ENCODE assay signal across 18 cellular contexts in genomic region chr7:43703573-43703972, GRCh38. TPM values are rescaled to one million over a fixed set of nuclear protein-coding genes. Genes with fewer than 3 reads are reported as not detected.
A peak's percentile ranks its signal among the peaks of the same experiment; 100 is the strongest.
DNase-seq lines count a peak whose midpoint lies in the region; ATAC-seq and TF ChIP-seq lines count a peak whose summit lies in the region.
"Had no signal": no experiment of that assay in that cellular context is flagged by ENCODE, and none has a peak within 500 bp of the region (broad histone marks: within the 10 kb centered on the region; RNA-seq: fewer than 3 reads in every experiment).

No MANE protein-coding gene starts in this region.

- no peaks in the 10 kb centered on the region; the same call in 1 of the 2 replicates for H3K36me3 ChIP-seq in MM.1S (replicated peaks; ENCODE audit: insufficient read depth, low read length)
- H3K36me3 ChIP-seq: HAP-1 had no signal

- DNase-seq in natural killer cell treated with Interleukin-12 subunit alpha and Interleukin-12 subunit beta and Interleukin-15 and Interleukin-18, amount 100 ng/mL, for 72 hours (ENCODE audit: low spot score), result no peak
- no peak for DNase-seq in natural killer cell
- DNase-seq in MM.1S, result no peak
- DNase-seq in effector memory CD8-positive, alpha-beta T cell, result no peak
- DNase-seq in GM13976 (ENCODE audit: low spot score), result no peak
- DNase-seq in posterior vena cava (ENCODE audit: low spot score), result no peak
- DNase-seq: CD4-positive, CD25-positive, alpha-beta regulatory T cell; CD8-positive, alpha-beta T cell; DMS 273 treated with DMSO at 0.1 percent for 48 hours; DMS79; EL; GDM1; GOT3 had no signal

- peak overlapping the region; percentile 35 for H3K4me3 Mint-ChIP-seq in natural killer cell treated with Interleukin-12 subunit alpha and Interleukin-12 subunit beta and Interleukin-15 and Interleukin-18, amount 100 ng/mL, for 72 hours
- no peak overlapping the region for H3K4me3 Mint-ChIP-seq in natural killer cell
- no peak overlapping the region for H3K4me3 Mint-ChIP-seq in effector memory CD8-positive, alpha-beta T cell
- H3K4me3 Mint-ChIP-seq: B cell; CD4-positive, CD25-positive, alpha-beta regulatory T cell; CD8-positive, alpha-beta T cell had no signal

- H4K20me1 ChIP-seq in MM.1S (ENCODE audit: insufficient read depth, low read length), result no peaks in the 10 kb centered on the region; the same call in 1 of the 2 replicates

- H3K9ac ChIP-seq in MM.1S (ENCODE audit: low read length), result no peak overlapping the region
- H3K9ac ChIP-seq: BLaER1 had no signal

- H3K27me3 Mint-ChIP-seq in natural killer cell treated with Interleukin-12 subunit alpha and Interleukin-12 subunit beta and Interleukin-15 and Interleukin-18, amount 100 ng/mL, for 72 hours, result no peaks in the 10 kb centered on the region
- no peaks in the 10 kb centered on the region for H3K27me3 Mint-ChIP-seq in natural killer cell (ENCODE audit: low read depth in 2 of 2)
- H3K27me3 Mint-ChIP-seq in effector memory CD8-positive, alpha-beta T cell, result no peaks in the 10 kb centered on the region
- H3K27me3 Mint-ChIP-seq: B cell; CD4-positive, CD25-positive, alpha-beta regulatory T cell had no signal

- peaks cover 13% of the 10 kb centered on the region for H3K36me3 Mint-ChIP-seq in natural killer cell treated with Interleukin-12 subunit alpha and Interleukin-12 subunit beta and Interleukin-15 and Interleukin-18, amount 100 ng/mL, for 72 hours
- no peaks in the 10 kb centered on the region for H3K36me3 Mint-ChIP-seq in natural killer cell
- H3K36me3 Mint-ChIP-seq in effector memory CD8-positive, alpha-beta T cell (ENCODE audit: insufficient read depth), result peaks cover 4% of the 10 kb centered on the region

- no peak overlapping the region for H3K27ac Mint-ChIP-seq in natural killer cell treated with Interleukin-12 subunit alpha and Interleukin-12 subunit beta and Interleukin-15 and Interleukin-18, amount 100 ng/mL, for 72 hours
- H3K27ac Mint-ChIP-seq in natural killer cell, result no peak overlapping the region
- peak overlapping the region; percentile 17 to 21 for H3K27ac Mint-ChIP-seq in effector memory CD8-positive, alpha-beta T cell
- H3K27ac Mint-ChIP-seq: CD8-positive, alpha-beta T cell had no signal

- no peak for TF ChIP-seq CTCF in natural killer cell (IDR thresholded peaks at IDR 0.05)
- TF ChIP-seq CTCF in MM.1S (IDR thresholded peaks at IDR 0.05; ENCODE audit: low read length), result no peak
- no peak for TF ChIP-seq CTCF in GM13976 (IDR thresholded peaks at IDR 0.05; ENCODE audit: borderline replicate concordance, control extremely low read depth, extremely low read depth, insufficient read depth, missing control alignments)

- peaks cover 38% of the 10 kb centered on the region in 2 donors for H3K4me1 Mint-ChIP-seq in natural killer cell treated with Interleukin-12 subunit alpha and Interleukin-12 subunit beta and Interleukin-15 and Interleukin-18, amount 100 ng/mL, for 72 hours (ENCODE audit: low read depth in 2 of 2)
- peaks cover 30 to 31% of the 10 kb centered on the region in 2 donors for H3K4me1 Mint-ChIP-seq in natural killer cell
- peaks cover 19 to 32% of the 10 kb centered on the region in 2 donors for H3K4me1 Mint-ChIP-seq in effector memory CD8-positive, alpha-beta T cell (ENCODE audit: low read depth in 2 of 2)

- peaks cover 5% of the 10 kb centered on the region for H3F3A ChIP-seq in MM.1S (ENCODE audit: insufficient read depth, low read length)

- H3K4me1 ChIP-seq in MM.1S (ENCODE audit: low read length), result peaks cover 29% of the 10 kb centered on the region

- H3K9me3 ChIP-seq in MM.1S (replicated peaks; ENCODE audit: insufficient read depth, low read length), result no peaks in the 10 kb centered on the region
- H3K9me3 ChIP-seq: HAP-1 had no signal

- no peak for ATAC-seq in natural killer cell treated with Interleukin-12 subunit alpha and Interleukin-12 subunit beta and Interleukin-15 and Interleukin-18, amount 100 ng/mL, for 72 hours
- no peak for ATAC-seq in natural killer cell
- no peak for ATAC-seq in effector memory CD8-positive, alpha-beta T cell (replicated peaks)
- ATAC-seq: CD8-positive, alpha-beta T cell had no signal

- no peak overlapping the region for H3K4me3 ChIP-seq in MM.1S (ENCODE audit: low read length)
- H3K4me3 ChIP-seq: BLaER1, HAP-1 had no signal

- peak overlapping the region; percentile 2; the same call in 1 of the 2 replicates for H3K4me2 ChIP-seq in MM.1S (ENCODE audit: low read depth, low read length)

- H3K27me3 ChIP-seq in MM.1S (replicated peaks; ENCODE audit: insufficient read depth, low read length), result no peaks in the 10 kb centered on the region
- H3K27me3 ChIP-seq: BLaER1 had no signal

- intact Hi-C loops in natural killer cell (cut with micrococcal nuclease) (no loop called here), posterior vena cava (cut with DNase I) (no loop called here)

- no peak overlapping the region for H3K27ac ChIP-seq in MM.1S (ENCODE audit: low read length)
- H3K27ac ChIP-seq: 22Rv1, BLaER1, C4-2B had no signal

- H3K79me2 ChIP-seq in MM.1S (ENCODE audit: low read length), result peaks cover 74% of the 10 kb centered on the region

- H2AFZ ChIP-seq in MM.1S (ENCODE audit: low read length), result no peak overlapping the region

- H3K9me3 Mint-ChIP-seq in natural killer cell treated with Interleukin-12 subunit alpha and Interleukin-12 subunit beta and Interleukin-15 and Interleukin-18, amount 100 ng/mL, for 72 hours, result no peaks in the 10 kb centered on the region
- no peaks in the 10 kb centered on the region for H3K9me3 Mint-ChIP-seq in natural killer cell
- H3K9me3 Mint-ChIP-seq in effector memory CD8-positive, alpha-beta T cell, result no peaks in the 10 kb centered on the region
- H3K9me3 Mint-ChIP-seq: CD4-positive, CD25-positive, alpha-beta regulatory T cell; CD8-positive, alpha-beta T cell had no signal

- in situ Hi-C loops in GM13976 (cut with MboI; ENCODE audit: low sequenced_read_pairs, unreplicated experiment), result loop anchor here (25.0 kb wide), 2 partner anchors 241 to 416 kb away; no protein-coding TSS in a partner anchor

- no peaks in the 10 kb centered on the region for H3K9me2 ChIP-seq in MM.1S (replicated peaks; ENCODE audit: insufficient read depth, low read length)

RNA-seq across cellular contexts. Expression of gene COA1, which starts 25.8 kb away (rescaled TPM):
- total RNA-seq in natural killer cell treated with Interleukin-12 subunit alpha and Interleukin-12 subunit beta and Interleukin-15 and Interleukin-18, amount 100 ng/mL, for 72 hours, result 100 to 1,000 TPM in 1 of 2 donors, 10 to 100 TPM in 1; 77.2 to 119 TPM
- total RNA-seq in natural killer cell (10 to 100 TPM; 55.0 to 85.3 (median 69.5) TPM), posterior vena cava (10 to 100 TPM; 29.0 to 29.6 TPM)

RNA-seq across cellular contexts. Expression of gene BLVRA, which starts 54.9 kb away (rescaled TPM):
- total RNA-seq in natural killer cell treated with Interleukin-12 subunit alpha and Interleukin-12 subunit beta and Interleukin-15 and Interleukin-18, amount 100 ng/mL, for 72 hours, result 10 to 100 TPM; 34.6 to 62.0 TPM
- 10 to 100 TPM; 19.8 to 25.6 (median 20.9) TPM for total RNA-seq in natural killer cell
- total RNA-seq in posterior vena cava, result 10 to 100 TPM; 54.2 to 63.0 TPM

Comparison
In these comparisons a context has a peak if more than half of its experiments do, and no peak if none do; other contexts are left out.
1. H3K27ac Mint-ChIP-seq: peak in effector memory CD8-positive, alpha-beta T cell (2 of 2); none in natural killer cell treated with Interleukin-12 subunit alpha and Interleukin-12 subunit beta and Interleukin-15 and Interleukin-18, amount 100 ng/mL, for 72 hours (0 of 2) and natural killer cell (0 of 2).